Comparison of ENCODE assay signal across 1 cellular context in genomic region chr6:3005077-3005476, GRCh38.
TF ChIP-seq lines count a peak whose summit lies in the region.

No MANE protein-coding gene starts in this region.

TF ChIP-seq in H1, 55 proteins besides CTCF, POLR2A, EP300 and RAD21:
- TF ChIP-seq RFX5 (IDR thresholded peaks at IDR 0.05; ENCODE audit: borderline replicate concordance, low read depth, low read length) (no peak), BACH1 (IDR thresholded peaks at IDR 0.05; ENCODE audit: low read length) (peak; percentile 25; the same call in 1 of the 2 replicates)
